ENCODE assay signal across 10 cellular contexts in genomic region chr10:36254191-36254590, GRCh38.
DNase-seq lines count a peak whose midpoint lies in the region; ATAC-seq, FAIRE-seq and TF ChIP-seq lines count a peak whose summit lies in the region.
"Had no signal": no experiment of that assay in that cellular context is flagged by ENCODE, and none has a peak within 500 bp of the region (broad histone marks: within the 10 kb centered on the region; RNA-seq: fewer than 3 reads in every experiment).

No MANE protein-coding gene starts in this region.

- TF ChIP-seq POLR2A in sigmoid colon (IDR thresholded peaks at IDR 0.05), result no peak

- H3K27me3 Mint-ChIP-seq in astrocyte (ENCODE audit: low read depth, unreplicated experiment) (no peaks in the 10 kb centered on the region), T-helper 17 cell (no peaks in the 10 kb centered on the region)

- H3K4me3 ChIP-seq in astrocyte (ENCODE audit: insufficient read depth, low read depth, low read length) (no peak overlapping the region), right atrium auricular region (no peak overlapping the region), sigmoid colon (no peak overlapping the region)

- no peaks in the 10 kb centered on the region for H3K9me3 ChIP-seq in astrocyte (ENCODE audit: insufficient read depth, low read depth, low read length)
- no peaks in the 10 kb centered on the region for H3K9me3 ChIP-seq in right atrium auricular region
- no peaks in the 10 kb centered on the region for H3K9me3 ChIP-seq in sigmoid colon
- H3K9me3 ChIP-seq in T-helper 17 cell (ENCODE audit: control insufficient read depth, low read length, poor library complexity, severe bottlenecking), result no peaks in the 10 kb centered on the region
- H3K9me3 ChIP-seq: neutrophil had no signal

- H3K36me3 Mint-ChIP-seq in astrocyte (ENCODE audit: low read depth, unreplicated experiment), result no peaks in the 10 kb centered on the region
- H3K36me3 Mint-ChIP-seq in T-helper 17 cell (ENCODE audit: low read depth), result no peaks in the 10 kb centered on the region

- no peaks in the 10 kb centered on the region for H3K4me1 ChIP-seq in astrocyte (ENCODE audit: insufficient read depth, low read length)
- H3K4me1 ChIP-seq in right atrium auricular region, result peaks cover 0 to 12% of the 10 kb centered on the region in 2 donors
- peaks cover 0 to 15% (median 7%) of the 10 kb centered on the region in 4 donors for H3K4me1 ChIP-seq in sigmoid colon

- DNase-seq in HCEC 1CT, result peak; percentile 55
- peak; percentile 6 for DNase-seq in astrocyte (ENCODE audit: low read depth)
- peak; percentile 73 for DNase-seq in right atrium auricular region (ENCODE audit: low spot score)
- DNase-seq in sigmoid colon, result peak; percentile 91
- DNase-seq in T-helper 17 cell, result no peak
- no peak for DNase-seq in Ammon's horn (ENCODE audit: low spot score)
- DNase-seq: NCI-H1048 had no signal

- peaks cover 23% of the 10 kb centered on the region for H3K4me1 Mint-ChIP-seq in astrocyte (ENCODE audit: low read depth, unreplicated experiment)
- H3K4me1 Mint-ChIP-seq in T-helper 17 cell, result no peaks in the 10 kb centered on the region

- peak in 1 of 4 donors; percentile 5 for TF ChIP-seq EP300 in sigmoid colon (IDR thresholded peaks at IDR 0.05)

- no peak overlapping the region for H3K4me3 Mint-ChIP-seq in astrocyte (ENCODE audit: unreplicated experiment)
- no peak overlapping the region for H3K4me3 Mint-ChIP-seq in T-helper 17 cell

- H3K27me3 ChIP-seq in astrocyte (ENCODE audit: insufficient read depth, low read length) (no peaks in the 10 kb centered on the region), right atrium auricular region (no peaks in the 10 kb centered on the region), sigmoid colon (no peaks in the 10 kb centered on the region)
- H3K27me3 ChIP-seq: neutrophil had no signal

- H3K79me2 ChIP-seq in astrocyte (ENCODE audit: insufficient read depth, low read length), result no peaks in the 10 kb centered on the region

- no peak overlapping the region for H2AFZ ChIP-seq in astrocyte (ENCODE audit: low read depth, low read length)

- no peak for TF ChIP-seq CTCF in astrocyte (IDR thresholded peaks at IDR 0.05; ENCODE audit: insufficient read depth, low read depth, low read length)
- no peak for TF ChIP-seq CTCF in right atrium auricular region (IDR thresholded peaks at IDR 0.05)
- no peak for TF ChIP-seq CTCF in sigmoid colon (IDR thresholded peaks at IDR 0.05)

- H3K4me2 ChIP-seq in astrocyte (ENCODE audit: low read length), result no peak overlapping the region

- no peak overlapping the region for H3K9ac ChIP-seq in astrocyte (ENCODE audit: low read length)

- H3K27ac Mint-ChIP-seq in astrocyte (ENCODE audit: unreplicated experiment), result no peak overlapping the region
- no peak overlapping the region for H3K27ac Mint-ChIP-seq in T-helper 17 cell

- H3K36me3 ChIP-seq in astrocyte (ENCODE audit: insufficient read depth, low read length) (no peaks in the 10 kb centered on the region), right atrium auricular region (no peaks in the 10 kb centered on the region), sigmoid colon (no peaks in the 10 kb centered on the region)
- H3K36me3 ChIP-seq: neutrophil had no signal

- FAIRE-seq in astrocyte (lab: Jason Lieb, UNC), result no peak

- H4K20me1 ChIP-seq in astrocyte (ENCODE audit: insufficient read depth, low read length), result no peaks in the 10 kb centered on the region

- intact Hi-C loops in sigmoid colon (cut with DNase I), result loop anchor here (10.0 kb wide), 1 partner anchor 609 kb away; the partner anchor contains the start of gene FZD8

- H3K9me3 Mint-ChIP-seq in astrocyte (ENCODE audit: unreplicated experiment), result peaks cover 1% of the 10 kb centered on the region

- H3K27ac ChIP-seq in astrocyte (ENCODE audit: low read depth, low read length) (no peak overlapping the region), right atrium auricular region (no peak overlapping the region), sigmoid colon (no peak overlapping the region)
- H3K27ac ChIP-seq: neutrophil had no signal

- 43 to 52% methylated on average over 3 of the region's 3 CpGs for WGBS in sigmoid colon, 2 donors

- ATAC-seq in T-helper 17 cell (no peak), HG03457 (IDR thresholded peaks at IDR 0.05; ENCODE audit: unreplicated experiment) (no peak), GM21423 (IDR thresholded peaks at IDR 0.05; ENCODE audit: unreplicated experiment) (no peak)

Comparison
In these comparisons a context has a peak if more than half of its experiments do, and no peak if none do; other contexts are left out.
1. DNase-seq: peak in HCEC 1CT (single experiment), astrocyte (single experiment), right atrium auricular region (single experiment) and sigmoid colon (single experiment); none in T-helper 17 cell (0 of 3) and Ammon's horn (single experiment).